ENCODE assay signal across 25 cellular contexts in the genomic region with DNA sequence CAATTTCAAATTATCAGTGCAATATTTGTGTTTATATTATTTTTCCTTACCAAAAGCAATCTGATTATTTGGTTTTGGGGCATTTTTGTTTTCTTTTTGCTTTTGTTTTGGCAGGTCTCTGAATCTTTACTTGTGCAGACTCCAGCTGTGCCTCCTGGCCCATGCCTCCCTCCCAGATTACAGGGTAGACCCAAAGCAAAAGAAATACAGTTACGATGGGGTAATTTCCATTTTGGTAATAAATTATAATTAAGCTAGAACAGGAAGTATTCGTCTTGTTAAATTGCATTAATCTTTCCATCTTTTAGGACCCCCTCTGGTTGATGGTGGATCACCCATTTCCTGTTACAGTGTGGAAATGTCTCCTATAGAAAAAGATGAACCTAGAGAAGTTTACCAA. TPM values are rescaled to one million over a fixed set of nuclear protein-coding genes. Genes with fewer than 3 reads are reported as not detected.
DNase-seq lines count a peak whose midpoint lies in the region; ATAC-seq and TF ChIP-seq lines count a peak whose summit lies in the region.
"Had no signal": no experiment of that assay in that cellular context is flagged by ENCODE, and none has a peak within 500 bp of the region (broad histone marks: within the 10 kb centered on the region; RNA-seq: fewer than 3 reads in every experiment).

No MANE protein-coding gene starts in this region.

- no peak for TF ChIP-seq CTCF in psoas muscle (IDR thresholded peaks at IDR 0.05)

- H3K27ac Mint-ChIP-seq in stimulated activated naive CD8-positive, alpha-beta T cell treated with anti-CD3 and anti-CD28 coated beads, Interleukin-15, Interleukin-2, amounts not matched to agents 100 ng/mL and 50 ng/mL, for 24 hours = peak overlapping the region; percentile 55
- H3K27ac Mint-ChIP-seq in naive thymus-derived CD8-positive, alpha-beta T cell = peak overlapping the region in 6 of 10 donors; percentile 8 to 66 (median 36)
- H3K27ac Mint-ChIP-seq: GM23338, H9 had no signal

- H3K9me3 ChIP-seq in SK-N-MC (ENCODE audit: low read depth, low read length) (no peaks in the 10 kb centered on the region), psoas muscle (no peaks in the 10 kb centered on the region)
- H3K9me3 ChIP-seq: BE2C; BLaER1 treated with 17β-estradiol and CSF1 and Interleukin-3, amounts not matched to agents 10 nM and 100 nM had no signal

- no peak for ATAC-seq in stimulated activated naive CD8-positive, alpha-beta T cell treated with anti-CD3 and anti-CD28 coated beads, Interleukin-15, Interleukin-2, amounts not matched to agents 100 U/mL and 50 U/mL, for 24 hours
- no peak for ATAC-seq in naive thymus-derived CD8-positive, alpha-beta T cell
- no peak for ATAC-seq in HG03571 (IDR thresholded peaks at IDR 0.05; ENCODE audit: unreplicated experiment)
- ATAC-seq in psoas muscle = no peak
- ATAC-seq: GM23338, HCT116 had no signal

- no peaks in the 10 kb centered on the region for H3K27me3 ChIP-seq in psoas muscle (ENCODE audit: insufficient read depth in 3 of 3, low read length in 2 of 3)
- H3K27me3 ChIP-seq: BE2C; BLaER1 treated with 17β-estradiol and CSF1 and Interleukin-3, amounts not matched to agents 10 nM and 100 nM had no signal

- WGBS in psoas muscle, 3 donors = 88 to 94% (median 93%) methylated on average over 2 of the region's 2 CpGs

- POLR2A ChIA-PET in naive thymus-derived CD8-positive, alpha-beta T cell (lab: Charles Lee) = no interaction called here

- H3K9ac ChIP-seq in SK-N-MC (ENCODE audit: insufficient read length) = no peak overlapping the region
- H3K9ac ChIP-seq: BLaER1 treated with 17β-estradiol and CSF1 and Interleukin-3, amounts not matched to agents 10 nM and 100 nM had no signal

- H3K36me3 ChIP-seq in SK-N-MC (ENCODE audit: insufficient read depth, low read length) (peaks cover 57% of the 10 kb centered on the region), psoas muscle (ENCODE audit: insufficient read depth in 1 of 2, low read depth in 1 of 2) (peaks cover 0 to 95% of the 10 kb centered on the region in 2 donors)

- H3K27ac ChIP-seq in SK-N-MC (peak overlapping the region; percentile 5; the same call in 1 of the 2 replicates), psoas muscle (no peak overlapping the region)
- H3K27ac ChIP-seq: 22Rv1; BLaER1 treated with 17β-estradiol and CSF1 and Interleukin-3, amounts not matched to agents 10 nM and 100 nM had no signal

- no peaks in the 10 kb centered on the region for H3K4me1 ChIP-seq in psoas muscle
- H3K4me1 ChIP-seq: BE2C had no signal

- H3K36me3 Mint-ChIP-seq in stimulated activated naive CD8-positive, alpha-beta T cell treated with anti-CD3 and anti-CD28 coated beads, Interleukin-15, Interleukin-2, amounts not matched to agents 100 ng/mL and 50 ng/mL, for 24 hours (ENCODE audit: low read depth) = peaks cover 54% of the 10 kb centered on the region
- H3K36me3 Mint-ChIP-seq in naive thymus-derived CD8-positive, alpha-beta T cell = peaks cover 5 to 82% (median 26%) of the 10 kb centered on the region in 3 donors

- DNase-seq in stimulated activated naive CD8-positive, alpha-beta T cell treated with anti-CD3 and anti-CD28 coated beads, Interleukin-15, Interleukin-2, amounts not matched to agents 100 U/mL and 50 U/mL, for 24 hours = no peak
- DNase-seq in SK-N-MC (ENCODE audit: low read depth, low spot score) = peak; percentile 88
- no peak for DNase-seq in naive thymus-derived CD8-positive, alpha-beta T cell
- DNase-seq in amygdala (lab: John Stamatoyannopoulos, UW) = no peak
- DNase-seq in psoas muscle = no peak
- DNase-seq: ACHN; AML-193; BE2C; Calu3; CD4-positive, alpha-beta memory T cell; COR-L47; DMS53; DMS79 treated with DMSO at 0.1 percent for 48 hours; GF-D8; H9 had no signal

- no peaks in the 10 kb centered on the region for H3K9me3 Mint-ChIP-seq in stimulated activated naive CD8-positive, alpha-beta T cell treated with anti-CD3 and anti-CD28 coated beads, Interleukin-15, Interleukin-2, amounts not matched to agents 100 ng/mL and 50 ng/mL, for 24 hours
- H3K9me3 Mint-ChIP-seq in naive thymus-derived CD8-positive, alpha-beta T cell = no peaks in the 10 kb centered on the region
- H3K9me3 Mint-ChIP-seq: CD14-positive monocyte; CD4-positive, alpha-beta memory T cell; GM23338; H9 had no signal

- intact Hi-C loops in psoas muscle (cut with DNase I) = no loop called here

- H3K4me3 Mint-ChIP-seq in stimulated activated naive CD8-positive, alpha-beta T cell treated with anti-CD3 and anti-CD28 coated beads, Interleukin-15, Interleukin-2, amounts not matched to agents 100 ng/mL and 50 ng/mL, for 24 hours = no peak overlapping the region
- H3K4me3 Mint-ChIP-seq in naive thymus-derived CD8-positive, alpha-beta T cell = no peak overlapping the region
- H3K4me3 Mint-ChIP-seq: CD14-positive monocyte, GM23338, H9 had no signal

- H3K4me1 Mint-ChIP-seq in stimulated activated naive CD8-positive, alpha-beta T cell treated with anti-CD3 and anti-CD28 coated beads, Interleukin-15, Interleukin-2, amounts not matched to agents 100 ng/mL and 50 ng/mL, for 24 hours (ENCODE audit: low read depth) = peaks cover 5% of the 10 kb centered on the region
- peaks cover 0 to 10% (median 3%) of the 10 kb centered on the region in 4 donors for H3K4me1 Mint-ChIP-seq in naive thymus-derived CD8-positive, alpha-beta T cell
- H3K4me1 Mint-ChIP-seq: CD14-positive monocyte; CD4-positive, alpha-beta memory T cell; GM23338; H9 had no signal

- no peaks in the 10 kb centered on the region for H3K27me3 Mint-ChIP-seq in stimulated activated naive CD8-positive, alpha-beta T cell treated with anti-CD3 and anti-CD28 coated beads, Interleukin-15, Interleukin-2, amounts not matched to agents 100 ng/mL and 50 ng/mL, for 24 hours
- no peaks in the 10 kb centered on the region for H3K27me3 Mint-ChIP-seq in naive thymus-derived CD8-positive, alpha-beta T cell
- H3K27me3 Mint-ChIP-seq: CD4-positive, alpha-beta memory T cell had no signal

- H3K4me3 ChIP-seq in SK-N-MC (no peak overlapping the region), psoas muscle (no peak overlapping the region)
- H3K4me3 ChIP-seq: BLaER1 treated with 17β-estradiol and CSF1 and Interleukin-3, amounts not matched to agents 10 nM and 100 nM; GM23338 had no signal

RNA-seq across cellular contexts. Expression of a gene that starts 29.2 kb away (rescaled TPM):
- total RNA-seq in naive thymus-derived CD8-positive, alpha-beta T cell = not detected
- polyA plus RNA-seq in naive thymus-derived CD8-positive, alpha-beta T cell = not detected
- total RNA-seq in psoas muscle = not detected
- not detected for polyA plus RNA-seq in psoas muscle
- total RNA-seq: CD4-positive, alpha-beta memory T cell; Daoy; G401; H4; H9 had no signal
- polyA plus RNA-seq: CD14-positive monocyte; CD4-positive, alpha-beta memory T cell; GM23338 had no signal

RNA-seq across cellular contexts. Expression of a gene that starts 56.8 kb away (rescaled TPM):
- 10 to 100 TPM; 13.0 to 13.3 TPM for total RNA-seq in naive thymus-derived CD8-positive, alpha-beta T cell
- 1 to 10 TPM; 7.8 to 8.9 (median 8.8) TPM for polyA plus RNA-seq in naive thymus-derived CD8-positive, alpha-beta T cell
- 1 to 10 TPM; 3.3 to 7.5 (median 5.4) TPM for total RNA-seq in psoas muscle
- 1 to 10 TPM; 3.3 to 7.8 (median 3.6) TPM for polyA plus RNA-seq in psoas muscle
